ENCODE assay signal across 1 cellular context in the genomic region with DNA sequence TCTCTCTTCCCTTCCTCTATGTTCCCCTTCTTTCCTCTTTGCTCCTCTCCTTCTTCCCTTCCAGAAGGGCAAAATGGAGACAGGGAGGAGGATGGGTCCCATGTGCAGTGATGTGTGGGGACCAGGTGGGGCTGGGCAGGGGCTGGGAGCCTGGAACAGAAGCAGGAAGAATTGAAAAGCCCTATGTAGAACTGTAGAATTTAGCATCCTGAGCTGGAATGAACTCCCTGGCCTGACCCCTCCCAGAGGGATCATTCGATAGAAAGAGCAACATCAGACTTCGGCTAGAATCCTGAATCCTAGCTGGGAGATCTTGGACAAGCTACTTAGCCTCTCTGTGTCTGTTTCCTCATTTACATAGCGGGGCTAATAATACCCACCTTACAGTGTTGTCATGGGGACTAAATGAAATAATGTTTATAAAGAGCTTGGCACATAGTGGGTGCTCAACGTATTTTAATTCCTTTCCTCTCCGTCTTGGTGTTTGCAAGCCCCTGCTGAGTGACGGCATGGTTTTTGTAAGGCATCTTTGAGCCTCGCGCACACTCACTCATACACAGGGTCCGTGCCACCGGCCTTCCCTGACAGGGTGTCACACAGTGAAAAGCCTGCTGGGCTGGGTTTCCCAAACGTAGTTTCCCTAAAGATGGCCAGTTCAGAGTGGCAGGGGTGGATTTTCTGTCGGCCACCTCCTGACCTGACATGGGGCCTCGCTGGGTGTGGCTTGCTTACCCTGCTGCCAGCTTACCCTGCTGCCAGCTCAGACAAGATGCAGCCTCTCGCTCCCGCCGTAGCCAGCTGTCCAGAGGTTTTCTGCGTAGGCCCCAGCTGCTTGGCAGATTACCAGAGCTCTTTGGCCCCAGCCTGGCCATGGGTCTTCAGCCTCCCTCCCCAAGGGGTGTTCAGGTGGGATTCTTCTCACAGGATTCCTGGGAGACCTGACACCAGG.
TF ChIP-seq lines count a peak whose summit lies in the region.

No MANE protein-coding gene starts in this region.

TF ChIP-seq in HepG2, 621 proteins besides CTCF, POLR2A, EP300 and RAD21:
- TF ChIP-seq EZH2 (conservative IDR thresholded peaks at IDR 0.05; ENCODE audit: low read depth, low read length) (peak; percentile 54; the same call in 1 of the 2 replicates), TBX3 (IDR thresholded peaks at IDR 0.05; ENCODE audit: borderline replicate concordance) (no peak)
- TF ChIP-seq, protein P1, sequence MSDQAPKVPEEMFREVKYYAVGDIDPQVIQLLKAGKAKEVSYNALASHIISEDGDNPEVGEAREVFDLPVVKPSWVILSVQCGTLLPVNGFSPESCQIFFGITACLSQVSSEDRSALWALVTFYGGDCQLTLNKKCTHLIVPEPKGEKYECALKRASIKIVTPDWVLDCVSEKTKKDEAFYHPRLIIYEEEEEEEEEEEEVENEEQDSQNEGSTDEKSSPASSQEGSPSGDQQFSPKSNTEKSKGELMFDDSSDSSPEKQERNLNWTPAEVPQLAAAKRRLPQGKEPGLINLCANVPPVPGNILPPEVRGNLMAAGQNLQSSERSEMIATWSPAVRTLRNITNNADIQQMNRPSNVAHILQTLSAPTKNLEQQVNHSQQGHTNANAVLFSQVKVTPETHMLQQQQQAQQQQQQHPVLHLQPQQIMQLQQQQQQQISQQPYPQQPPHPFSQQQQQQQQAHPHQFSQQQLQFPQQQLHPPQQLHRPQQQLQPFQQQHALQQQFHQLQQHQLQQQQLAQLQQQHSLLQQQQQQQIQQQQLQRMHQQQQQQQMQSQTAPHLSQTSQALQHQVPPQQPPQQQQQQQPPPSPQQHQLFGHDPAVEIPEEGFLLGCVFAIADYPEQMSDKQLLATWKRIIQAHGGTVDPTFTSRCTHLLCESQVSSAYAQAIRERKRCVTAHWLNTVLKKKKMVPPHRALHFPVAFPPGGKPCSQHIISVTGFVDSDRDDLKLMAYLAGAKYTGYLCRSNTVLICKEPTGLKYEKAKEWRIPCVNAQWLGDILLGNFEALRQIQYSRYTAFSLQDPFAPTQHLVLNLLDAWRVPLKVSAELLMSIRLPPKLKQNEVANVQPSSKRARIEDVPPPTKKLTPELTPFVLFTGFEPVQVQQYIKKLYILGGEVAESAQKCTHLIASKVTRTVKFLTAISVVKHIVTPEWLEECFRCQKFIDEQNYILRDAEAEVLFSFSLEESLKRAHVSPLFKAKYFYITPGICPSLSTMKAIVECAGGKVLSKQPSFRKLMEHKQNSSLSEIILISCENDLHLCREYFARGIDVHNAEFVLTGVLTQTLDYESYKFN (CRISPR knock-in tag; conservative IDR thresholded peaks at IDR 0.05), result no peak
